Comparison of ENCODE assay signal across 8 cellular contexts in genomic region chr5:132655821-132656773, GRCh38. TPM values are rescaled to one million over a fixed set of nuclear protein-coding genes. Genes with fewer than 3 reads are reported as not detected.
DNase-seq lines count a peak whose midpoint lies in the region; ATAC-seq and TF ChIP-seq lines count a peak whose summit lies in the region.

No MANE protein-coding gene starts in this region.

- H3K9ac ChIP-seq in OCI-LY1 (ENCODE audit: low read length) = no peak overlapping the region

- H3K79me2 ChIP-seq in OCI-LY1 (ENCODE audit: insufficient read depth, low read length) = no peaks in the 10 kb centered on the region

- ATAC-seq in lung (ENCODE audit: insufficient read depth, low FRiP score) = no peak
- ATAC-seq in HG03196 (IDR thresholded peaks at IDR 0.05; ENCODE audit: unreplicated experiment) = no peak
- ATAC-seq in GM21423 (IDR thresholded peaks at IDR 0.05; ENCODE audit: unreplicated experiment) = no peak
- ATAC-seq in HG03439 (IDR thresholded peaks at IDR 0.05; ENCODE audit: unreplicated experiment) = no peak

- H3K9me2 ChIP-seq in OCI-LY1 (ENCODE audit: low read depth, low read length) = no peaks in the 10 kb centered on the region

- peak overlapping the region; percentile 32; the same call in 1 of the 2 replicates for H3K4me2 ChIP-seq in OCI-LY1 (ENCODE audit: low read length)

- DNase-seq in EH (ENCODE audit: low read depth) = peak; percentile 49
- no peak for DNase-seq in brain microvascular endothelial cell
- no peak for DNase-seq in lung (ENCODE audit: low spot score)
- peak; percentile 27 for DNase-seq in stomach

- no peak overlapping the region for H3K27ac ChIP-seq in OCI-LY1 (ENCODE audit: low read depth, low read length, poor library complexity, severe bottlenecking)
- H3K27ac ChIP-seq in brain microvascular endothelial cell = no peak overlapping the region
- no peak overlapping the region for H3K27ac ChIP-seq in lung (ENCODE audit: low read depth in 1 of 2, low read length in 1 of 2)
- H3K27ac ChIP-seq in stomach = no peak overlapping the region

- H2AFZ ChIP-seq in OCI-LY1 (ENCODE audit: low read length) = no peak overlapping the region

- in situ Hi-C loops in brain microvascular endothelial cell (cut with HindIII; ENCODE audit: low pct_ligation_motif_present, low sequenced_read_pairs) = no loop called here

- no peaks in the 10 kb centered on the region for H3K4me1 ChIP-seq in OCI-LY1 (ENCODE audit: insufficient read depth, low read length, severe bottlenecking)
- H3K4me1 ChIP-seq in lung (ENCODE audit: control insufficient read depth in 2 of 2, insufficient read depth in 2 of 2, low read length in 2 of 2) = peaks cover 0 to 6% of the 10 kb centered on the region in 2 donors
- peaks cover 14 to 15% (median 14%) of the 10 kb centered on the region in 4 donors for H3K4me1 ChIP-seq in stomach

- no peaks in the 10 kb centered on the region for H3K9me3 ChIP-seq in OCI-LY1 (ENCODE audit: low read length)
- no peaks in the 10 kb centered on the region for H3K9me3 ChIP-seq in lung (ENCODE audit: control insufficient read depth in 2 of 2, insufficient read depth in 1 of 2, low read length in 1 of 2)
- H3K9me3 ChIP-seq in stomach = no peaks in the 10 kb centered on the region

- intact Hi-C loops in stomach (cut with DNase I; ENCODE audit: low total_unique reads) = no loop called here

- H3F3A ChIP-seq in OCI-LY1 (ENCODE audit: insufficient read depth, low read length) = no peaks in the 10 kb centered on the region

- H3K27me3 ChIP-seq in OCI-LY1 (ENCODE audit: insufficient read depth, low read length) = peaks cover 10% of the 10 kb centered on the region
- no peaks in the 10 kb centered on the region for H3K27me3 ChIP-seq in brain microvascular endothelial cell (replicated peaks)
- H3K27me3 ChIP-seq in lung (ENCODE audit: control insufficient read depth, insufficient read depth) = no peaks in the 10 kb centered on the region
- peaks cover 3 to 47% (median 25%) of the 10 kb centered on the region in 3 donors for H3K27me3 ChIP-seq in stomach

- no peaks in the 10 kb centered on the region for H4K20me1 ChIP-seq in OCI-LY1 (ENCODE audit: insufficient read depth, low read length)

- no peaks in the 10 kb centered on the region for H3K36me3 ChIP-seq in OCI-LY1 (ENCODE audit: insufficient read depth, low read length)
- H3K36me3 ChIP-seq in brain microvascular endothelial cell (replicated peaks) = no peaks in the 10 kb centered on the region
- no peaks in the 10 kb centered on the region for H3K36me3 ChIP-seq in lung (ENCODE audit: control insufficient read depth in 2 of 2, insufficient read depth in 2 of 2, low read length in 2 of 2)
- H3K36me3 ChIP-seq in stomach = no peaks in the 10 kb centered on the region

- no peak for TF ChIP-seq POLR2A in stomach (IDR thresholded peaks at IDR 0.05)

- 5 to 7% methylated on average over 88 to 92 of the region's 92 CpGs for WGBS in lung, 2 donors
- WGBS in stomach, 5 donors = 8 to 27% (median 13%) methylated on average over 43 to 92 of the region's 92 CpGs

- TF ChIP-seq EP300 in stomach (IDR thresholded peaks at IDR 0.05) = no peak

- no peak for TF ChIP-seq CTCF in OCI-LY1 (IDR thresholded peaks at IDR 0.05; ENCODE audit: low read length)
- TF ChIP-seq CTCF in brain microvascular endothelial cell (IDR thresholded peaks at IDR 0.05; ENCODE audit: low read depth, low read length, missing control alignments) = no peak
- TF ChIP-seq CTCF in lung (IDR thresholded peaks at IDR 0.05; ENCODE audit: control extremely low read depth, extremely low read depth) = no peak
- no peak for TF ChIP-seq CTCF in stomach (IDR thresholded peaks at IDR 0.05)

- H3K4me3 ChIP-seq in OCI-LY1 (ENCODE audit: low read depth, low read length, poor library complexity, severe bottlenecking) (peak overlapping the region; percentile 13), brain microvascular endothelial cell (ENCODE audit: low read depth, low read length) (peak overlapping the region; percentile 42), lung (peak overlapping the region; percentile 17), stomach (peak overlapping the region; percentile 47 to 60 (median 50))

RNA-seq across cellular contexts. Expression of gene IL13, which starts 1.9 kb away (rescaled TPM):
- total RNA-seq in lung = not detected
- polyA plus RNA-seq in lung = under 1 TPM in 1 of 2 donors, not detected in 1; 0.14 TPM
- total RNA-seq in stomach = under 1 TPM in 1 of 5 donors, not detected in 4; 0.55 TPM
- not detected for polyA plus RNA-seq in stomach

RNA-seq across cellular contexts. Expression of gene IL4, which starts 17.7 kb away (rescaled TPM):
- total RNA-seq in lung = not detected
- not detected for polyA plus RNA-seq in lung
- not detected for total RNA-seq in stomach
- not detected for polyA plus RNA-seq in stomach

Comparison
In these comparisons a context has a peak if more than half of its experiments do, and no peak if none do; other contexts are left out.
1. DNase-seq: peak in EH (single experiment) and stomach (single experiment); none in brain microvascular endothelial cell (single experiment) and lung (single experiment).
2. Peak in every context shown above with its lines, with median percentiles within 50 percentile points of each other: H3K4me3 ChIP-seq.